Comparison of ENCODE assay signal across 3 cellular contexts in genomic region chr1:188557052-188557451, GRCh38.
TF ChIP-seq lines count a peak whose summit lies in the region.

No MANE protein-coding gene starts in this region.

TF ChIP-seq in HepG2, 621 proteins besides CTCF, POLR2A, EP300 and RAD21:
- TF ChIP-seq CBX2 (IDR thresholded peaks at IDR 0.05; ENCODE audit: low read depth, low read length) (no peak), CBX2 (CRISPR knock-in tag; IDR thresholded peaks at IDR 0.05; ENCODE audit: low read depth) (no peak), TBL1XR1 (IDR thresholded peaks at IDR 0.05; ENCODE audit: borderline replicate concordance, low read length, partially characterized antibody) (no peak), ZNF567 (CRISPR knock-in tag; IDR thresholded peaks at IDR 0.05; ENCODE audit: borderline replicate concordance) (no peak), MAFK (conservative IDR thresholded peaks at IDR 0.05 in 1 of 2, IDR thresholded peaks at IDR 0.05 in 1 of 2; ENCODE audit: low read length in 2 of 2) (peak; percentile 43 to 69), NFKBIZ (CRISPR knock-in tag; IDR thresholded peaks at IDR 0.05) (no peak), ZNF232 (CRISPR knock-in tag; IDR thresholded peaks at IDR 0.05; ENCODE audit: borderline replicate concordance) (no peak), MAFF (IDR thresholded peaks at IDR 0.05; ENCODE audit: low read depth, low read length) (peak; percentile 48; the same call in 1 of the 2 replicates), ZFY (CRISPR knock-in tag; IDR thresholded peaks at IDR 0.05) (no peak)

TF ChIP-seq in HCT116, 20 proteins besides CTCF, POLR2A, EP300 and RAD21:
- TF ChIP-seq ZFX (IDR thresholded peaks at IDR 0.05) (no peak), SRF (IDR thresholded peaks at IDR 0.05; ENCODE audit: low read depth) (no peak)

TF ChIP-seq in K562, 482 proteins besides CTCF, POLR2A, EP300 and RAD21:
- TF ChIP-seq ESRRA (IDR thresholded peaks at IDR 0.05; ENCODE audit: borderline replicate concordance, low read depth) (no peak), MLLT1 (IDR thresholded peaks at IDR 0.05) (no peak), ZMIZ1 (IDR thresholded peaks at IDR 0.05; ENCODE audit: low read depth in 2 of 2, low read length in 2 of 2) (no peak), ZNF316 (IDR thresholded peaks at IDR 0.05) (peak; percentile 76), MAFF (IDR thresholded peaks at IDR 0.05; ENCODE audit: low read length) (peak; percentile 15; the same call in 1 of the 2 replicates), C11orf30 (IDR thresholded peaks at IDR 0.05; ENCODE audit: low read depth) (peak; percentile 35; the same call in 1 of the 2 replicates), ZNF124 (CRISPR knock-in tag; IDR thresholded peaks at IDR 0.05) (no peak)
